In the genomic region with DNA sequence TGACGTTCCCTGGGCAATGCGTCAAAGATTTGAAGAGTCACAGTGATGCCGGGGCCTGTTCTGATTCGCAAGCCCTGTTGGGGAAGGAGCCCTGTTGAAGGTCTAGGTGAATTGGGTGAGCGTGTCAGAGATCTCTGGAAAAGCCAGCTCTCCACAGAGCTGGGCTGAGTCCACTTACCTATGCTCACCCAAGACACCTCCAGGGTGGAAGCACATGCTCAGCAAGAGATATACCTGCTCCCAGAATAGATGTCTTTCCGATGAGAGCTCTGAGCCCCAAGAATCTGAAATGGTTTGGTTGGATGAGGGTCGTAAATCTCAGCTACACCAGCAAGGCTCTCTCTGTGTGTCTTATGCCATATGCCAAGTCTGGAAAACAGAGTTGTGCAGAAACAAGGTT, we compare ENCODE assay signal across 35 cellular contexts. TPM values are rescaled to one million over a fixed set of nuclear protein-coding genes. Genes with fewer than 3 reads are reported as not detected.
"Had no signal": no experiment of that assay in that cellular context is flagged by ENCODE, and none has a peak within 500 bp of the region (broad histone marks: within the 10 kb centered on the region; RNA-seq: fewer than 3 reads in every experiment).

No MANE protein-coding gene starts in this region.

- H3K27ac ChIP-seq: PC-9, RWPE1, VCaP had no signal

- DNase-seq: activated CD4-positive, alpha-beta memory T cell treated with anti-CD3 and anti-CD28 coated beads, Interleukin-2, amount 10 ng/mL, durations not matched to agents 7 days and 5 days; activated CD4-positive, alpha-beta T cell treated with anti-CD3 and anti-CD28 coated beads for 1 hour; activated CD4-positive, alpha-beta T cell treated with anti-CD3 and anti-CD28 coated beads for 48 hours; activated CD4-positive, CD25-positive, alpha-beta regulatory T cell; activated CD8-positive, alpha-beta memory T cell treated with anti-CD3 and anti-CD28 coated beads for 24 hours; activated CD8-positive, alpha-beta memory T cell treated with anti-CD3 and anti-CD28 coated beads, Interleukin-2, amount 10 ng/mL, durations not matched to agents 7 days and 5 days; activated CD8-positive, alpha-beta memory T cell treated with anti-CD3 and anti-CD28 coated beads, Interleukin-2, amount 50 U/mL, for 48 hours; activated effector memory CD4-positive, alpha-beta T cell treated with Interleukin-2 at 50 U/mL for 16 hours; activated naive CD4-positive, alpha-beta T cell treated with anti-CD3 and anti-CD28 coated beads, Interleukin-2, amount 10 ng/mL, durations not matched to agents 7 days and 5 days; activated naive CD8-positive, alpha-beta T cell treated with anti-CD3 and anti-CD28 coated beads, Interleukin-2, amount 50 U/mL, for 24 hours; activated T-cell treated with anti-CD3 and anti-CD28 coated beads, Interleukin-2, amount 50 U/mL, for 48 hours; anterior cingulate cortex; caudate nucleus; cerebellar nuclear complex; NCI-H1105; NCI-H1417 treated with DMSO at 0.1 percent for 48 hours; NCI-H1930; NCI-H2081 treated with DMSO at 0.1 percent for 48 hours; NCI-H345; NCI-H524 treated with DMSO at 0.1 percent for 48 hours; NK-92 treated with Interleukin-12 subunit alpha and Interleukin-12 subunit beta, amount 100 ng/mL, for 24 hours; PC-9; SIG-M5; SW 1271; T-helper 1 cell; T-helper 2 cell; T-helper 9 cell had no signal

- H3K4me3 ChIP-seq: PC-9 had no signal

- ATAC-seq: activated CD8-positive, alpha-beta memory T cell treated with anti-CD3 and anti-CD28 coated beads, Interleukin-2, amount 10 ng/mL, durations not matched to agents 7 days and 5 days; activated naive CD8-positive, alpha-beta T cell treated with anti-CD3 and anti-CD28 coated beads, Interleukin-2, amount 50 U/mL, for 24 hours; Right ventricle myocardium inferior; SK-N-SH treated with all-trans-retinoic acid at 6 μM for 48 hours had no signal

RNA-seq across cellular contexts. Expression of a gene that starts 1.7 kb away (rescaled TPM):
- total RNA-seq: activated CD4-positive, alpha-beta memory T cell treated with anti-CD3 and anti-CD28 coated beads, Interleukin-2, amount 10 ng/mL, durations not matched to agents 7 days and 5 days; activated CD8-positive, alpha-beta memory T cell treated with anti-CD3 and anti-CD28 coated beads, Interleukin-2, amount 10 ng/mL, durations not matched to agents 7 days and 5 days; OCI-LY7; PC-9; Right ventricle myocardium inferior; SK-MEL-5 had no signal

RNA-seq across cellular contexts. Expression of a gene that starts 59.2 kb away (rescaled TPM):
- total RNA-seq: activated CD4-positive, alpha-beta memory T cell treated with anti-CD3 and anti-CD28 coated beads, Interleukin-2, amount 10 ng/mL, durations not matched to agents 7 days and 5 days; activated CD8-positive, alpha-beta memory T cell treated with anti-CD3 and anti-CD28 coated beads, Interleukin-2, amount 10 ng/mL, durations not matched to agents 7 days and 5 days; bronchial epithelial cell; NCI-H460; OCI-LY7; Right ventricle myocardium inferior had no signal
